8 cellular contexts compared by ENCODE assay signal in the genomic region with DNA sequence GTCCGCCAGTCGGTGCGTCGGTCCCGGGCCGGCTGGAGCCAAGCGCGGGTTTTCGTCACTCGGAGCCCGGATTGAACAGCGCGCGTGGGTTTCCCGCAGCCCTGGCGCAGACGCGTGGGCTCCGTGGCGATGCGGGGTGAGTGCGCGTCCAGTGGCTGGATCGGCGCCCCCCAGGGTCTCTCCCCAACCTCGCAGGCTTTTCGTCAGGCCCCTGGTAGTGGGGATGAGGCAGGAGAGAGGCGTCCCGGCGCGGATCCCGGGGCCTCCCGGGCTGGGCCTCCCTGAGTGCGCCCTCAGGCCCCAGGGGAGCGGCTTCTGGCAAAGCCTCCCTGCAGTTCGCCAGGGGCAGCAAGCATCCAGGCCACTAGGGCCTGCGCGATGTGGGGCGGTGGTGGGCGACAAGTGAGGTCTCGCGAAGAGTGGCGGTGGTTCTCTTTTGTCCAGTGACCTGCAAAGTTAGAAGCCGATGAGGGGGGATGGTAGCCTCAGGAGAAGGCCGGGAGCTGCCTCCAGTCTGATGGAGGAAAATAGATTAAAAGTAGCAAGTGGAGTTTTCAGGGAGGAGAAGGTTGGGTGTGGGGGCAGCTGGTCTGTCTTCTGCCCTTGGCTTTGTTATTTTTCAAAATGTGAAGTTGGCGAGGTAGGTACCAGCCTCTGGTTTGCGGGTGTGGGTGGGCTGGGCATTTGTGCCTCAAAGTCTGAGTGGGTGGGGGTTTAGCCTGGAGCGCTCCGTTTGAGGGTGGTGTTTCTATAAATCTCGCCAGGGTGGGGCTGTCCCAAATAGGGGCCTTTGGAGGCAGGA. TPM values are rescaled to one million over a fixed set of nuclear protein-coding genes. Genes with fewer than 3 reads are reported as not detected.
A peak's percentile ranks its signal among the peaks of the same experiment; 100 is the strongest.
DNase-seq lines count a peak whose midpoint lies in the region; ATAC-seq, FAIRE-seq and TF ChIP-seq lines count a peak whose summit lies in the region.

No MANE protein-coding gene starts in this region.

- H4K20me1 ChIP-seq in OCI-LY3 (ENCODE audit: insufficient read depth, low read length) = peaks cover 46% of the 10 kb centered on the region
- no peaks in the 10 kb centered on the region for H4K20me1 ChIP-seq in neural cell (ENCODE audit: insufficient read depth)

- no peak overlapping the region for H3K27ac ChIP-seq in CD4-positive, alpha-beta memory T cell (ENCODE audit: low read depth, low read length)
- H3K27ac ChIP-seq in OCI-LY3 (ENCODE audit: low read length) = peak overlapping the region; percentile 76
- peak overlapping the region; percentile 36 to 47 for H3K27ac ChIP-seq in esophagus (ENCODE audit: low read depth in 2 of 2, low read length in 1 of 2)
- H3K27ac ChIP-seq in neural cell (ENCODE audit: low read length) = no peak overlapping the region

- TF ChIP-seq CTCF in OCI-LY3 (IDR thresholded peaks at IDR 0.05; ENCODE audit: low read depth, low read length) (0 out of 2 replicates have a peak, but pooled peaks have one; percentile 3), neural cell (IDR thresholded peaks at IDR 0.05; ENCODE audit: poor library complexity, severe bottlenecking) (no peak), omental fat pad (IDR thresholded peaks at IDR 0.05) (no peak)

- TF ChIP-seq RAD21 in neural cell (conservative IDR thresholded peaks at IDR 0.05) = no peak

- peak overlapping the region; percentile 36 to 94 (median 79) for H3K4me3 Mint-ChIP-seq in CD4-positive, alpha-beta memory T cell

- DNase-seq in CD4-positive, alpha-beta memory T cell = peak in 1 of 5 donors; percentile 18
- DNase-seq in RCC 7860 (ENCODE audit: low spot score) (no peak), COLO829 (ENCODE audit: low spot score) (no peak), omental fat pad (ENCODE audit: low spot score) (no peak)

- intact Hi-C loops in CD4-positive, alpha-beta memory T cell (cut with micrococcal nuclease) = loop anchor here (10.0 kb wide), 1 partner anchor 49 kb away; no protein-coding TSS in a partner anchor

- H3K79me2 ChIP-seq in OCI-LY3 (ENCODE audit: low read length) (peaks cover 64% of the 10 kb centered on the region), neural cell (replicated peaks; ENCODE audit: insufficient read depth, low read length) (peaks cover 4% of the 10 kb centered on the region)

- ATAC-seq in HG03039 (IDR thresholded peaks at IDR 0.05; ENCODE audit: unreplicated experiment) = no peak
- no peak for ATAC-seq in omental fat pad (ENCODE audit: low FRiP score)

- peaks cover 30% of the 10 kb centered on the region in 2 donors for H3K27me3 Mint-ChIP-seq in CD4-positive, alpha-beta memory T cell

- H3K4me1 Mint-ChIP-seq in CD4-positive, alpha-beta memory T cell = peaks cover 8 to 23% (median 20%) of the 10 kb centered on the region in 4 donors

- H3K36me3 Mint-ChIP-seq in CD4-positive, alpha-beta memory T cell = peaks cover 5 to 6% of the 10 kb centered on the region in 2 donors

- H3K4me3 ChIP-seq in CD4-positive, alpha-beta memory T cell (ENCODE audit: low read length in 2 of 2) = peak overlapping the region in 1 of 2 donors; percentile 62
- H3K4me3 ChIP-seq in OCI-LY3 (ENCODE audit: low read length) = peak overlapping the region; percentile 81
- H3K4me3 ChIP-seq in esophagus (ENCODE audit: low read depth in 1 of 2, low read length in 2 of 2) = peak overlapping the region; percentile 41 to 63
- H3K4me3 ChIP-seq in neural cell (ENCODE audit: low read length) = peak overlapping the region; percentile 71

- H3K27ac Mint-ChIP-seq in CD4-positive, alpha-beta memory T cell = peak overlapping the region in 2 of 7 donors; percentile 19 to 58

- H2AFZ ChIP-seq in OCI-LY3 (ENCODE audit: low read depth, low read length) (no peak overlapping the region), neural cell (ENCODE audit: low read depth, low read length) (no peak overlapping the region)

- no peak for FAIRE-seq in RCC 7860 (lab: Jason Lieb, UNC)

- no peaks in the 10 kb centered on the region for H3K9me2 ChIP-seq in neural cell (ENCODE audit: insufficient read depth, low read length)

- peaks cover 16% of the 10 kb centered on the region for H3K27me3 ChIP-seq in CD4-positive, alpha-beta memory T cell (ENCODE audit: insufficient read depth, low read length)
- H3K27me3 ChIP-seq in OCI-LY3 (ENCODE audit: low read depth, low read length) = no peaks in the 10 kb centered on the region
- peaks cover 3 to 4% of the 10 kb centered on the region in 2 donors for H3K27me3 ChIP-seq in esophagus (ENCODE audit: control insufficient read depth in 1 of 2, insufficient read depth in 2 of 2, low read length in 2 of 2)
- H3K27me3 ChIP-seq in neural cell (ENCODE audit: insufficient read depth, low read depth, low read length) = peaks cover 31% of the 10 kb centered on the region

- H3K9ac ChIP-seq in OCI-LY3 (ENCODE audit: low read length) (peak overlapping the region; percentile 94), neural cell (ENCODE audit: low read length) (peak overlapping the region; percentile 61)

- no peaks in the 10 kb centered on the region for H3F3A ChIP-seq in neural cell (ENCODE audit: insufficient read depth, low read length, poor library complexity, severe bottlenecking)

- 5 to 8% methylated on average over 43 to 50 of the region's 50 CpGs for WGBS in esophagus, 2 donors

- H3K4me1 ChIP-seq in CD4-positive, alpha-beta memory T cell (ENCODE audit: insufficient read depth, low read length) = peaks cover 34% of the 10 kb centered on the region
- H3K4me1 ChIP-seq in OCI-LY3 (ENCODE audit: low read length) = peaks cover 40% of the 10 kb centered on the region
- peaks cover 5 to 12% of the 10 kb centered on the region in 2 donors for H3K4me1 ChIP-seq in esophagus (ENCODE audit: control insufficient read depth in 2 of 2, insufficient read depth in 2 of 2, low read length in 1 of 2)

- H3K4me2 ChIP-seq in OCI-LY3 (ENCODE audit: low read length) = peak overlapping the region; percentile 73
- no peak overlapping the region for H3K4me2 ChIP-seq in neural cell (ENCODE audit: low read length)

- POLR2A ChIA-PET in CD4-positive, alpha-beta memory T cell (lab: Charles Lee; ENCODE audit: partially characterized antibody) = no interaction called here

- no peak for TF ChIP-seq EP300 in neural cell (conservative IDR thresholded peaks at IDR 0.05; ENCODE audit: poor library complexity, severe bottlenecking)

- H3K9me3 ChIP-seq in CD4-positive, alpha-beta memory T cell (ENCODE audit: control insufficient read depth in 1 of 2, low read length in 2 of 2) = no peaks in the 10 kb centered on the region
- peaks cover 14% of the 10 kb centered on the region; the same call in 1 of the 2 replicates for H3K9me3 ChIP-seq in OCI-LY3 (ENCODE audit: insufficient read depth, low read length)
- peaks cover 0 to 5% of the 10 kb centered on the region in 2 donors for H3K9me3 ChIP-seq in esophagus (ENCODE audit: control insufficient read depth in 2 of 2, insufficient read depth in 1 of 2, low read depth in 1 of 2, low read length in 1 of 2)
- no peaks in the 10 kb centered on the region for H3K9me3 ChIP-seq in neural cell (ENCODE audit: low read length)

- CTCF ChIA-PET in CD4-positive, alpha-beta memory T cell (lab: Charles Lee; ENCODE audit: partially characterized antibody) = no interaction called here

- H3K36me3 ChIP-seq in CD4-positive, alpha-beta memory T cell (ENCODE audit: insufficient read depth, low read length) = no peaks in the 10 kb centered on the region
- H3K36me3 ChIP-seq in OCI-LY3 (replicated peaks; ENCODE audit: low read depth, low read length) (peaks cover 30% of the 10 kb centered on the region), esophagus (ENCODE audit: control insufficient read depth in 2 of 2, insufficient read depth in 2 of 2, low read length in 1 of 2) (no peaks in the 10 kb centered on the region), neural cell (ENCODE audit: insufficient read depth, low read length) (no peaks in the 10 kb centered on the region)

- H3K9me3 Mint-ChIP-seq in CD4-positive, alpha-beta memory T cell = peaks cover 0 to 24% (median 12%) of the 10 kb centered on the region in 8 donors

TF ChIP-seq in neural cell, 6 proteins besides CTCF, POLR2A, EP300 and RAD21:
- TF ChIP-seq, protein P1, sequence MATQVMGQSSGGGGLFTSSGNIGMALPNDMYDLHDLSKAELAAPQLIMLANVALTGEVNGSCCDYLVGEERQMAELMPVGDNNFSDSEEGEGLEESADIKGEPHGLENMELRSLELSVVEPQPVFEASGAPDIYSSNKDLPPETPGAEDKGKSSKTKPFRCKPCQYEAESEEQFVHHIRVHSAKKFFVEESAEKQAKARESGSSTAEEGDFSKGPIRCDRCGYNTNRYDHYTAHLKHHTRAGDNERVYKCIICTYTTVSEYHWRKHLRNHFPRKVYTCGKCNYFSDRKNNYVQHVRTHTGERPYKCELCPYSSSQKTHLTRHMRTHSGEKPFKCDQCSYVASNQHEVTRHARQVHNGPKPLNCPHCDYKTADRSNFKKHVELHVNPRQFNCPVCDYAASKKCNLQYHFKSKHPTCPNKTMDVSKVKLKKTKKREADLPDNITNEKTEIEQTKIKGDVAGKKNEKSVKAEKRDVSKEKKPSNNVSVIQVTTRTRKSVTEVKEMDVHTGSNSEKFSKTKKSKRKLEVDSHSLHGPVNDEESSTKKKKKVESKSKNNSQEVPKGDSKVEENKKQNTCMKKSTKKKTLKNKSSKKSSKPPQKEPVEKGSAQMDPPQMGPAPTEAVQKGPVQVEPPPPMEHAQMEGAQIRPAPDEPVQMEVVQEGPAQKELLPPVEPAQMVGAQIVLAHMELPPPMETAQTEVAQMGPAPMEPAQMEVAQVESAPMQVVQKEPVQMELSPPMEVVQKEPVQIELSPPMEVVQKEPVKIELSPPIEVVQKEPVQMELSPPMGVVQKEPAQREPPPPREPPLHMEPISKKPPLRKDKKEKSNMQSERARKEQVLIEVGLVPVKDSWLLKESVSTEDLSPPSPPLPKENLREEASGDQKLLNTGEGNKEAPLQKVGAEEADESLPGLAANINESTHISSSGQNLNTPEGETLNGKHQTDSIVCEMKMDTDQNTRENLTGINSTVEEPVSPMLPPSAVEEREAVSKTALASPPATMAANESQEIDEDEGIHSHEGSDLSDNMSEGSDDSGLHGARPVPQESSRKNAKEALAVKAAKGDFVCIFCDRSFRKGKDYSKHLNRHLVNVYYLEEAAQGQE (IDR thresholded peaks at IDR 0.05; ENCODE audit: borderline replicate concordance) = no peak
- TF ChIP-seq POLR2AphosphoS5 (IDR thresholded peaks at IDR 0.05) (no peak), MXI1 (conservative IDR thresholded peaks at IDR 0.05; ENCODE audit: poor library complexity, severe bottlenecking) (no peak), EZH2 (IDR thresholded peaks at IDR 0.05; ENCODE audit: borderline replicate concordance, insufficient read depth, low read length, poor library complexity, severe bottlenecking) (no peak)

RNA-seq across cellular contexts. Expression of a gene that starts 1.6 kb away (rescaled TPM):
- total RNA-seq in CD4-positive, alpha-beta memory T cell = under 1 TPM; 0.33 to 0.64 TPM
- polyA plus RNA-seq in CD4-positive, alpha-beta memory T cell = 1 to 10 TPM in 1 of 2 donors, under 1 TPM in 1; 0.22 to 1.1 TPM
- 10 to 100 TPM in 1 of 2 donors, 1 to 10 TPM in 1; 6.9 to 10.5 TPM for polyA plus RNA-seq in esophagus
- 0.86 and 0.89 TPM in 2 replicates for polyA plus RNA-seq in neural cell
- 1.9 and 3.0 TPM in 2 replicates for polyA minus RNA-seq in neural cell
- total RNA-seq in omental fat pad = 1 to 10 TPM in 2 of 4 donors, under 1 TPM in 2; 0.44 to 7.1 (median 1.0) TPM

Comparison
In these comparisons a context has a peak if more than half of its experiments do, and no peak if none do; other contexts are left out.
1. H3K27ac ChIP-seq: peak in OCI-LY3 (single experiment) and esophagus (2 of 2); none in CD4-positive, alpha-beta memory T cell (single experiment) and neural cell (single experiment).